8 cellular contexts compared by ENCODE assay signal in genomic region chr2:26035110-26035728, GRCh38.
DNase-seq lines count a peak whose midpoint lies in the region; ATAC-seq and TF ChIP-seq lines count a peak whose summit lies in the region.

No MANE protein-coding gene starts in this region.

- H3K9ac ChIP-seq in muscle layer of colon (ENCODE audit: low read length), result peak overlapping the region; percentile 85

- no peaks in the 10 kb centered on the region for H3K9me3 ChIP-seq in muscle layer of colon (ENCODE audit: low read length)

- ATAC-seq in HG03159 (IDR thresholded peaks at IDR 0.05; ENCODE audit: unreplicated experiment) (no peak), HG03342 (IDR thresholded peaks at IDR 0.05; ENCODE audit: unreplicated experiment) (no peak), GM21619 (IDR thresholded peaks at IDR 0.05; ENCODE audit: unreplicated experiment) (no peak)

- peak; percentile 68 for DNase-seq in CD1c-positive myeloid dendritic cell (ENCODE audit: extremely low spot score)
- DNase-seq in LNCaP clone FGC (ENCODE audit: low read depth), result no peak
- no peak for DNase-seq in choroid plexus epithelial cell (ENCODE audit: low read depth)
- no peak for DNase-seq in hippocampal formation (lab: John Stamatoyannopoulos, UW)

- peak overlapping the region; percentile 97 for H3K27ac ChIP-seq in muscle layer of colon (ENCODE audit: low read depth, low read length)

- TF ChIP-seq CTCF in LNCaP clone FGC (IDR thresholded peaks at IDR 0.05; ENCODE audit: control insufficient read depth, extremely low read depth, insufficient read depth) (no peak), choroid plexus epithelial cell (conservative IDR thresholded peaks at IDR 0.05; ENCODE audit: low read depth, low read length) (no peak)

- H3K27me3 ChIP-seq in muscle layer of colon (ENCODE audit: control insufficient read depth in 1 of 2, insufficient read depth in 2 of 2, low read length in 2 of 2), result no peaks in the 10 kb centered on the region

- no peaks in the 10 kb centered on the region for H3K36me3 ChIP-seq in muscle layer of colon (ENCODE audit: insufficient read depth, low read length)

- H3K4me1 ChIP-seq in muscle layer of colon (ENCODE audit: insufficient read depth, low read length), result peaks cover 10% of the 10 kb centered on the region

- H3K4me3 ChIP-seq in LNCaP clone FGC (ENCODE audit: low read depth, low read length) (peak overlapping the region; percentile 95), choroid plexus epithelial cell (ENCODE audit: low read depth, low read length) (peak overlapping the region; percentile 99), muscle layer of colon (ENCODE audit: low read depth in 1 of 2, low read length in 2 of 2) (peak overlapping the region; percentile 67 to 79)
